In genomic region chr5:107875834-107876233, GRCh38 we compare ENCODE assay signal across 12 cellular contexts.
DNase-seq lines count a peak whose midpoint lies in the region; TF ChIP-seq lines count a peak whose summit lies in the region.
"Had no signal": no experiment of that assay in that cellular context is flagged by ENCODE, and none has a peak within 500 bp of the region (broad histone marks: within the 10 kb centered on the region; RNA-seq: fewer than 3 reads in every experiment).

No MANE protein-coding gene starts in this region.

- CTCF ChIA-PET in AG04450 (lab: Charles Lee): no interaction called here

- no peak overlapping the region for H3K27ac Mint-ChIP-seq in endodermal cell

- POLR2A ChIA-PET in AG04450 (lab: Yijun Ruan, JAX): no interaction called here

- no peak overlapping the region for H3K4me3 Mint-ChIP-seq in endodermal cell

- no peaks in the 10 kb centered on the region for H3K9me3 ChIP-seq in AG04450 (ENCODE audit: control insufficient read depth, insufficient read depth, low read length)
- H3K9me3 ChIP-seq in endodermal cell (ENCODE audit: control insufficient read depth, low read length): no peaks in the 10 kb centered on the region
- no peaks in the 10 kb centered on the region for H3K9me3 ChIP-seq in muscle layer of colon (ENCODE audit: low read length)
- H3K9me3 ChIP-seq: A549 had no signal

- TF ChIP-seq EP300 in Ishikawa (IDR thresholded peaks at IDR 0.05; ENCODE audit: borderline replicate concordance): peak; percentile 13; the same call in 1 of the 2 replicates

- H3K4me1 ChIP-seq in endodermal cell (ENCODE audit: control insufficient read depth, insufficient read depth, low read length): peaks cover 5% of the 10 kb centered on the region
- peaks cover 14% of the 10 kb centered on the region for H3K4me1 ChIP-seq in muscle layer of colon (ENCODE audit: insufficient read depth, low read length)

- H3K27ac ChIP-seq in AG04450 (ENCODE audit: low read depth, low read length) (no peak overlapping the region), endodermal cell (ENCODE audit: low read depth, low read length) (peak overlapping the region; percentile 2), muscle layer of colon (ENCODE audit: low read depth, low read length) (no peak overlapping the region)
- H3K27ac ChIP-seq: A549 had no signal

- TF ChIP-seq RAD21 in Ishikawa (IDR thresholded peaks at IDR 0.05; ENCODE audit: low read depth): peak; percentile 46

- no peaks in the 10 kb centered on the region for H3K36me3 Mint-ChIP-seq in endodermal cell (ENCODE audit: low read depth)

- no peaks in the 10 kb centered on the region for H3K9me3 Mint-ChIP-seq in endodermal cell

- TF ChIP-seq CTCF in AG04450 (IDR thresholded peaks at IDR 0.05; ENCODE audit: low read depth, low read length) (peak; percentile 35; the same call in 1 of the 2 replicates), endodermal cell (conservative IDR thresholded peaks at IDR 0.05) (peak; percentile 51)

- H3K9ac ChIP-seq in endodermal cell (ENCODE audit: extremely low read depth, low read length, poor library complexity, severe bottlenecking): no peak overlapping the region
- H3K9ac ChIP-seq in muscle layer of colon (ENCODE audit: low read length): peak overlapping the region; percentile 13

- H3K36me3 ChIP-seq in endodermal cell (ENCODE audit: control insufficient read depth, insufficient read depth, low read length) (no peaks in the 10 kb centered on the region), muscle layer of colon (ENCODE audit: insufficient read depth, low read length) (no peaks in the 10 kb centered on the region)

- WGBS in endodermal cell (ENCODE audit: insufficient coverage in 1 of 2, insufficient read length in 1 of 2), 2 experiments: 85 to 100% methylated on average over 3 to 9 of the region's 9 CpGs

- DNase-seq in AG04450 (ENCODE audit: low read depth, low spot score) (no peak), endodermal cell (peak; percentile 52), LoVo (ENCODE audit: low spot score) (no peak), GDM1 (lab: John Stamatoyannopoulos, UW) (no peak), amniotic stem cell (lab: John Stamatoyannopoulos, UW) (no peak)
- no peak for DNase-seq in activated T-cell treated with anti-CD3 and anti-CD28 coated beads, Interleukin-2, amount 50 U/mL, for 1 hour
- DNase-seq: DND-41, NCI-H345, SIG-M5 had no signal

- H3K4me1 Mint-ChIP-seq in endodermal cell: peaks cover 22% of the 10 kb centered on the region

- no peaks in the 10 kb centered on the region for H3K27me3 Mint-ChIP-seq in endodermal cell (ENCODE audit: insufficient read depth)

- H3K4me3 ChIP-seq in AG04450 (ENCODE audit: low read depth, low read length) (no peak overlapping the region), endodermal cell (ENCODE audit: low read length) (no peak overlapping the region), muscle layer of colon (ENCODE audit: low read depth in 1 of 2, low read length in 2 of 2) (no peak overlapping the region)
- H3K4me3 ChIP-seq: A549 had no signal

- H3K27me3 ChIP-seq in AG04450 (ENCODE audit: control insufficient read depth, insufficient read depth, low read length) (no peaks in the 10 kb centered on the region), endodermal cell (ENCODE audit: control insufficient read depth, insufficient read depth, low read length, poor library complexity, severe bottlenecking) (no peaks in the 10 kb centered on the region), muscle layer of colon (ENCODE audit: control insufficient read depth in 1 of 2, insufficient read depth in 2 of 2, low read length in 2 of 2) (no peaks in the 10 kb centered on the region)

TF ChIP-seq in Ishikawa, 13 proteins besides CTCF, POLR2A, EP300 and RAD21:
- TF ChIP-seq CEBPB (IDR thresholded peaks at IDR 0.05) (peak; percentile 82), TEAD4 (IDR thresholded peaks at IDR 0.05) (peak; percentile 78), MAX (IDR thresholded peaks at IDR 0.05) (no peak)
